19 cellular contexts compared by ENCODE assay signal in genomic region chr19:35860436-35860817, GRCh38. TPM values are rescaled to one million over a fixed set of nuclear protein-coding genes. Genes with fewer than 3 reads are reported as not detected.
DNase-seq lines count a peak whose midpoint lies in the region; ATAC-seq and TF ChIP-seq lines count a peak whose summit lies in the region.
"Had no signal": no experiment of that assay in that cellular context is flagged by ENCODE, and none has a peak within 500 bp of the region (broad histone marks: within the 10 kb centered on the region; RNA-seq: fewer than 3 reads in every experiment).

No MANE protein-coding gene starts in this region.

- no peak overlapping the region for H3T11ph ChIP-seq in H9 (ENCODE audit: low read length)

- H2BK120ac ChIP-seq in H9 (ENCODE audit: low read depth, low read length, poor library complexity, severe bottlenecking): no peak overlapping the region
- no peak overlapping the region for H2BK120ac ChIP-seq in trophoblast cell (ENCODE audit: insufficient read depth, low read length, poor library complexity)

- H3K14ac ChIP-seq in H9 (ENCODE audit: insufficient read depth, low read length): no peak overlapping the region
- no peak overlapping the region for H3K14ac ChIP-seq in trophoblast cell (ENCODE audit: low read length)

- peak; percentile 26; the same call in 2 of the 3 replicates for TF ChIP-seq CTCF in H9 (conservative IDR thresholded peaks at IDR 0.05)
- TF ChIP-seq CTCF in WTC11 (IDR thresholded peaks at IDR 0.05): no peak

- H4K12ac ChIP-seq in trophoblast cell (ENCODE audit: low read depth, low read length): no peak overlapping the region

- peaks cover 22% of the 10 kb centered on the region for H3K23me2 ChIP-seq in H9 (ENCODE audit: insufficient read length, low read depth, low read length, poor library complexity, severe bottlenecking)

- no peak overlapping the region for H3K27ac Mint-ChIP-seq in H9
- H3K27ac Mint-ChIP-seq in WTC11: no peak overlapping the region
- H3K27ac Mint-ChIP-seq: CD4-positive, CD25-positive, alpha-beta regulatory T cell had no signal

- H4K20me1 ChIP-seq in H9 (ENCODE audit: control insufficient read depth, insufficient read depth, insufficient read length): peaks cover 3% of the 10 kb centered on the region

- WGBS in H9 (ENCODE audit: extremely low coverage, insufficient read length, low lambda C conversion rate): no CpG with 5 or more reads among the region's 24 CpGs
- no CpG with 5 or more reads among the region's 24 CpGs for WGBS in trophoblast cell (ENCODE audit: extremely low coverage, insufficient coverage, insufficient read length)

- H3K36me3 Mint-ChIP-seq in H9 (ENCODE audit: insufficient read depth in 1 of 3, low read depth in 3 of 3) (peaks cover 0 to 3% (median 0%) of the 10 kb centered on the region in 3 experiments; a peak in 2 of 7 replicates), WTC11 (no peaks in the 10 kb centered on the region)

- H3K18ac ChIP-seq in H9 (ENCODE audit: insufficient read length, low read depth, low read length): no peak overlapping the region
- no peak overlapping the region for H3K18ac ChIP-seq in trophoblast cell (ENCODE audit: low read length)

- no peak overlapping the region for H3K56ac ChIP-seq in H9 (ENCODE audit: insufficient read length, low read depth, low read length)

- peak overlapping the region; percentile 71 for H3K4me2 ChIP-seq in H9 (ENCODE audit: insufficient read depth, insufficient read length, low read length)
- H3K4me2 ChIP-seq in trophoblast cell (ENCODE audit: low read length): peak overlapping the region; percentile 70
- H3K4me2 ChIP-seq: PC-9 had no signal

- H3K9ac ChIP-seq in H9 (ENCODE audit: extremely low read depth, insufficient read length, low read length) (no peak overlapping the region), trophoblast cell (ENCODE audit: low read length) (no peak overlapping the region)

- no peak overlapping the region for H2BK15ac ChIP-seq in H9 (ENCODE audit: low read depth, low read length)

- peak; percentile 3 for ATAC-seq in WTC11
- no peak for ATAC-seq in GM19455 (IDR thresholded peaks at IDR 0.05; ENCODE audit: unreplicated experiment)
- ATAC-seq in GM19452 (IDR thresholded peaks at IDR 0.05; ENCODE audit: unreplicated experiment): no peak

- peak overlapping the region; percentile 65 for H3K4me3 ChIP-seq in iPS-18c (ENCODE audit: insufficient read depth, low read depth, low read length)
- H3K4me3 ChIP-seq in trophoblast cell (ENCODE audit: low read depth, low read length): peak overlapping the region; percentile 26
- H3K4me3 ChIP-seq: PC-9, SK-N-MC had no signal

- POLR2A ChIA-PET in WTC11 (lab: Charles Lee): interaction anchor here (1.2 kb wide), 1 partner anchor 9 kb away, joined by 12 read pairs; no protein-coding TSS in a partner anchor

- H3K79me2 ChIP-seq in H9 (ENCODE audit: insufficient read depth, low read length) (no peaks in the 10 kb centered on the region), trophoblast cell (ENCODE audit: control insufficient read depth, insufficient read depth, low read length, poor library complexity) (no peaks in the 10 kb centered on the region)

- H4K91ac ChIP-seq in H9 (ENCODE audit: insufficient read length, low read depth, low read length) (no peak overlapping the region), trophoblast cell (ENCODE audit: low read depth, low read length) (no peak overlapping the region)

- DNase-seq in H9: peak; percentile 56
- DNase-seq in WTC11 (ENCODE audit: low spot score): peak; percentile 34
- no peak for DNase-seq in trophoblast cell
- no peak for DNase-seq in NCI-H2107 treated with DMSO at 0.1 percent for 48 hours (lab: John Stamatoyannopoulos, UW; ENCODE audit: unreplicated experiment)
- no peak for DNase-seq in ACHN
- DNase-seq: AML-193; CD4-positive, CD25-positive, alpha-beta regulatory T cell; KG1; NCI-H1092 treated with DMSO at 0.1 percent for 48 hours; NCI-H1694 treated with DMSO at 0.1 percent for 48 hours; NCI-H446; PC-9 had no signal

- H3K27ac ChIP-seq in H9 (ENCODE audit: insufficient read length, low read depth, low read length): no peak overlapping the region
- H3K27ac ChIP-seq in trophoblast cell (ENCODE audit: low read depth, low read length): no peak overlapping the region
- H3K27ac ChIP-seq: PC-9, SK-N-MC had no signal

- H3K27me3 Mint-ChIP-seq in H9 (ENCODE audit: low read depth): peaks cover 86% of the 10 kb centered on the region
- peaks cover 94% of the 10 kb centered on the region for H3K27me3 Mint-ChIP-seq in WTC11 (ENCODE audit: low read depth)

- H2AFZ ChIP-seq in H9 (ENCODE audit: low read length): no peak overlapping the region
- no peak overlapping the region for H2AFZ ChIP-seq in trophoblast cell (ENCODE audit: insufficient read depth, low read length, poor library complexity)
- H2AFZ ChIP-seq: PC-9 had no signal

- in situ Hi-C loops in ACHN (cut with HindIII; ENCODE audit: low pct_ligation_motif_present, low pct_unique_long_range_greater_than_20kb, low sequenced_read_pairs): no loop called here

- CTCF ChIA-PET in WTC11 (lab: Charles Lee): interaction anchor here (0.5 to 3.2 kb wide), 18 partner anchors 9 to 268 kb away, joined by 3 to 36 read pairs (median 4); partner anchors contain the start of genes APLP1, HSPB6, LIN37 and PSENEN

- H3K27me3 ChIP-seq in H9 (ENCODE audit: insufficient read depth, low read length): peaks cover 4% of the 10 kb centered on the region; the same call in 1 of the 2 replicates
- H3K27me3 ChIP-seq in trophoblast cell (ENCODE audit: insufficient read depth, low read length): peaks cover 40% of the 10 kb centered on the region

- no peaks in the 10 kb centered on the region for H3K36me3 ChIP-seq in trophoblast cell (ENCODE audit: control insufficient read depth in 1 of 2, insufficient read depth in 2 of 2, low read length in 2 of 2)

- H3K23ac ChIP-seq in H9 (ENCODE audit: insufficient read length, low read depth, low read length) (no peak overlapping the region), trophoblast cell (ENCODE audit: low read length) (no peak overlapping the region)

- H4K8ac ChIP-seq in H9 (replicated peaks; ENCODE audit: insufficient read length, low read depth, low read length) (no peak overlapping the region), trophoblast cell (ENCODE audit: low read depth, low read length) (no peak overlapping the region)

- H3K79me1 ChIP-seq in H9 (ENCODE audit: insufficient read depth, low read depth, low read length, poor library complexity, severe bottlenecking): no peaks in the 10 kb centered on the region
- H3K79me1 ChIP-seq in trophoblast cell (ENCODE audit: low read length): no peaks in the 10 kb centered on the region

- H2BK5ac ChIP-seq in H9 (ENCODE audit: insufficient read length, low read length) (no peak overlapping the region), trophoblast cell (ENCODE audit: low read depth, low read length, poor library complexity) (no peak overlapping the region)

- H3K4ac ChIP-seq in H9 (ENCODE audit: low read depth, low read length) (no peak overlapping the region), trophoblast cell (ENCODE audit: low read depth, low read length) (no peak overlapping the region)

- H3K4me3 Mint-ChIP-seq in H9 (peak overlapping the region; percentile 62 to 81), WTC11 (peak overlapping the region; percentile 83)

- H3K4me1 ChIP-seq in H9 (ENCODE audit: insufficient read depth, low read length): no peaks in the 10 kb centered on the region; the same call in 1 of the 2 replicates
- H3K4me1 ChIP-seq in trophoblast cell (ENCODE audit: control insufficient read depth in 1 of 2, insufficient read depth in 2 of 2, low read length in 2 of 2): peaks cover 6 to 9% of the 10 kb centered on the region in 2 experiments

- H2BK12ac ChIP-seq in H9 (ENCODE audit: insufficient read length, low read depth, low read length) (no peak overlapping the region), trophoblast cell (ENCODE audit: low read length) (no peak overlapping the region)

- H4K5ac ChIP-seq in H9 (ENCODE audit: insufficient read length, low read depth, low read length): no peak overlapping the region

- peaks cover 13 to 17% of the 10 kb centered on the region in 2 experiments for H3K4me1 Mint-ChIP-seq in H9
- H3K4me1 Mint-ChIP-seq in WTC11: peaks cover 19% of the 10 kb centered on the region

- H2AK5ac ChIP-seq in H9 (ENCODE audit: insufficient read length, low read length) (no peak overlapping the region), trophoblast cell (ENCODE audit: low read length) (no peak overlapping the region)

- no peak overlapping the region for H2BK20ac ChIP-seq in H9 (ENCODE audit: low read depth, low read length, poor library complexity, severe bottlenecking)

- H3K9me3 ChIP-seq in H9 (ENCODE audit: control insufficient read depth, low read depth, low read length) (no peaks in the 10 kb centered on the region), iPS-18c (ENCODE audit: control insufficient read depth, insufficient read depth, low read length) (no peaks in the 10 kb centered on the region), trophoblast cell (ENCODE audit: insufficient read depth, low read depth, low read length) (peaks cover 5% of the 10 kb centered on the region)

- H3K9me3 Mint-ChIP-seq in H9 (no peaks in the 10 kb centered on the region; a peak in 1 of 5 replicates), WTC11 (no peaks in the 10 kb centered on the region)

TF ChIP-seq in WTC11, 78 proteins besides CTCF, POLR2A, EP300 and RAD21:
- TF ChIP-seq ZNF121 (CRISPR knock-in tag; IDR thresholded peaks at IDR 0.05) (peak; percentile 95), TP53 (CRISPR knock-in tag; IDR thresholded peaks at IDR 0.05) (0 out of 2 replicates have a peak, but pooled peaks have one; percentile 16), CREB1 (CRISPR knock-in tag; IDR thresholded peaks at IDR 0.05) (no peak)

RNA-seq across cellular contexts. Expression of gene KIRREL2, which starts 3.7 kb away (rescaled TPM):
- total RNA-seq in H9 (2021) (3.1 and 3.6 TPM in 2 replicates), WTC11 (2021) (4.7 to 5.3 TPM (median 4.9 TPM) in 3 replicates)
- polyA plus RNA-seq in trophoblast cell (2013): 0.10 and 0.11 TPM in 2 replicates
- total RNA-seq: CD4-positive, CD25-positive, alpha-beta regulatory T cell; HT1080; PC-9 had no signal
- polyA plus RNA-seq: CD4-positive, CD25-positive, alpha-beta regulatory T cell had no signal

RNA-seq across cellular contexts. Expression of gene APLP1, which starts 7.9 kb away (rescaled TPM):
- 29.9 and 36.9 TPM in 2 replicates for total RNA-seq in H9 (2021)
- 15.5 to 24.0 TPM (median 20.2 TPM) in 3 replicates for total RNA-seq in WTC11 (2021)
- polyA plus RNA-seq in trophoblast cell (2013): 18.9 and 25.5 TPM in 2 replicates
- total RNA-seq: CD4-positive, CD25-positive, alpha-beta regulatory T cell had no signal
- polyA plus RNA-seq: CD4-positive, CD25-positive, alpha-beta regulatory T cell had no signal

RNA-seq across cellular contexts. Expression of gene NPHS1, which starts 8.1 kb away (rescaled TPM):
- total RNA-seq in H9 (2021): 0.83 and 1.1 TPM in 2 replicates
- total RNA-seq in WTC11 (2021): 0.61 to 1.7 TPM (median 1.7 TPM) in 3 replicates
- polyA plus RNA-seq in trophoblast cell (2013): not detected in 2 replicates
- total RNA-seq: A673; CD4-positive, CD25-positive, alpha-beta regulatory T cell; HT1080; M059J; PC-9 had no signal
- polyA plus RNA-seq: CD4-positive, CD25-positive, alpha-beta regulatory T cell had no signal

RNA-seq across cellular contexts. Expression of gene NFKBID, which starts 39.9 kb away (rescaled TPM):
- total RNA-seq in H9 (2021) (18.4 and 18.8 TPM in 2 replicates), WTC11 (2021) (10.6 to 13.9 TPM (median 12.8 TPM) in 3 replicates)
- polyA plus RNA-seq in trophoblast cell (2013): 6.3 and 6.7 TPM in 2 replicates

RNA-seq across cellular contexts. Expression of gene HCST, which starts 41.9 kb away (rescaled TPM):
- total RNA-seq in H9 (2021) (0.68 and 1.8 TPM in 2 replicates), WTC11 (2021) (1.8 to 1.9 TPM (median 1.8 TPM) in 3 replicates)
- polyA plus RNA-seq in trophoblast cell (2013): 0.94 and 1.1 TPM in 2 replicates
- total RNA-seq: HT1080, M059J had no signal

Comparison
In these comparisons a context has a peak if more than half of its experiments do, and no peak if none do; other contexts are left out.
1. DNase-seq: peak in H9 (single experiment) and WTC11 (single experiment); none in trophoblast cell (0 of 2), NCI-H2107 treated with DMSO at 0.1 percent for 48 hours (single experiment) and ACHN (single experiment).